ENCODE assay signal across 11 cellular contexts in the genomic region with DNA sequence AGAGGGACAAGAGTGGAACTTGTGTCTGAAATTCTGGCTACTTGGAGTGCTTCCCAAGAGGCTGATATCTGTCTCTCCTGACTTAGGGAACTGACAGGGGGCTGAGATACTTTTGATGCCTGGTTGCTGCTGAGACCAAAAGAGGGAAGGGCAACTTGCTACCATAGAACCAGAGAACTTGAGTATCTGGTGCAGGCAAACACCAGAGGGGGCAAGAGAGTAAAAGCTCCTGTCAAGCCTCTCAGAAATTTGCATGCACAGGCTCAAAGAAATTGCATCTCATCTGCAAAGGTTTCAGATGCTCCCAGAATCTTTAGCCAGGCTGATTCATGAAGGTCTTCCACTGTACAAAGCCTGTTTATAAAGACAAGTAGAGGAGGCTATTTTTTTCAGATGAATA.
DNase-seq lines count a peak whose midpoint lies in the region; TF ChIP-seq lines count a peak whose summit lies in the region.
"Had no signal": no experiment of that assay in that cellular context is flagged by ENCODE, and none has a peak within 500 bp of the region (broad histone marks: within the 10 kb centered on the region; RNA-seq: fewer than 3 reads in every experiment).

No MANE protein-coding gene starts in this region.

- H2BK5ac ChIP-seq in mesendoderm (ENCODE audit: low read length) = no peak overlapping the region

- no peak overlapping the region for H3K4me2 ChIP-seq in mesendoderm (ENCODE audit: low read length)

- no peak overlapping the region for H4K5ac ChIP-seq in mesendoderm (ENCODE audit: low read length)

- intact Hi-C loops in esophagus muscularis mucosa (cut with DNase I) = no loop called here

- TF ChIP-seq CTCF in brain microvascular endothelial cell (IDR thresholded peaks at IDR 0.05; ENCODE audit: low read depth, low read length, missing control alignments) (peak; percentile 82), esophagus muscularis mucosa (IDR thresholded peaks at IDR 0.05) (no peak)

- H3K79me1 ChIP-seq in mesendoderm (ENCODE audit: low read length) = no peaks in the 10 kb centered on the region

- H3K4me1 ChIP-seq in mesendoderm (ENCODE audit: control insufficient read depth, low read depth, low read length) (no peaks in the 10 kb centered on the region), esophagus muscularis mucosa (no peaks in the 10 kb centered on the region)

- H3K4me3 ChIP-seq in brain microvascular endothelial cell (ENCODE audit: low read depth, low read length) (no peak overlapping the region), mesendoderm (ENCODE audit: low read length) (no peak overlapping the region), esophagus muscularis mucosa (no peak overlapping the region)
- H3K4me3 ChIP-seq: GM12878 had no signal

- H3K36me3 ChIP-seq in brain microvascular endothelial cell (replicated peaks) (no peaks in the 10 kb centered on the region), mesendoderm (ENCODE audit: control insufficient read depth, insufficient read depth, low read length) (no peaks in the 10 kb centered on the region), esophagus muscularis mucosa (no peaks in the 10 kb centered on the region)

- TF ChIP-seq POLR2A in esophagus muscularis mucosa (IDR thresholded peaks at IDR 0.05; ENCODE audit: low read depth) = no peak

- H3K27ac ChIP-seq in brain microvascular endothelial cell (no peak overlapping the region), mesendoderm (ENCODE audit: low read depth, low read length) (no peak overlapping the region), esophagus muscularis mucosa (replicated peaks in 1 of 4) (no peak overlapping the region)

- H3K4ac ChIP-seq in mesendoderm (ENCODE audit: low read depth, low read length) = no peak overlapping the region

- H3K23ac ChIP-seq in mesendoderm (ENCODE audit: low read length) = no peak overlapping the region

- no peak overlapping the region for H2BK15ac ChIP-seq in mesendoderm (replicated peaks; ENCODE audit: low read depth)

- in situ Hi-C loops in brain microvascular endothelial cell (cut with HindIII; ENCODE audit: low pct_ligation_motif_present, low sequenced_read_pairs) = no loop called here

- H3K9me3 ChIP-seq in esophagus muscularis mucosa = no peaks in the 10 kb centered on the region

- H3K18ac ChIP-seq in mesendoderm (ENCODE audit: low read length) = no peak overlapping the region

- no peak overlapping the region for H4K8ac ChIP-seq in mesendoderm (ENCODE audit: low read depth, low read length)

- DNase-seq in GDM1 (lab: John Stamatoyannopoulos, UW) (peak; percentile 2), NCI-H1048 (lab: John Stamatoyannopoulos, UW) (peak; percentile 26), brain microvascular endothelial cell (peak; percentile 10), mesendoderm (peak; percentile 72), activated gamma-delta T cell (lab: John Stamatoyannopoulos, UW) (no peak), esophagus muscularis mucosa (ENCODE audit: extremely low spot score) (no peak), dermis blood vessel endothelial cell (no peak)
- no peak for DNase-seq in NK-92 treated with Interleukin-12 subunit alpha and Interleukin-12 subunit beta, amount 100 ng/mL, for 24 hours (lab: John Stamatoyannopoulos, UW)
- DNase-seq: naive B cell, NCI-H510A had no signal

- no peak overlapping the region for H3K9ac ChIP-seq in mesendoderm (ENCODE audit: low read length)

- TF ChIP-seq EP300 in esophagus muscularis mucosa (IDR thresholded peaks at IDR 0.05) = no peak

- no peak overlapping the region for H2AK5ac ChIP-seq in mesendoderm (ENCODE audit: low read length)

- H2BK120ac ChIP-seq in mesendoderm (ENCODE audit: low read depth, low read length) = no peak overlapping the region

- no peaks in the 10 kb centered on the region for H3K27me3 ChIP-seq in brain microvascular endothelial cell (replicated peaks)
- H3K27me3 ChIP-seq in mesendoderm (ENCODE audit: insufficient read depth, low read length, poor library complexity) = no peaks in the 10 kb centered on the region
- H3K27me3 ChIP-seq in esophagus muscularis mucosa = no peaks in the 10 kb centered on the region

- H3K56ac ChIP-seq in mesendoderm (ENCODE audit: low read length) = no peak overlapping the region

- H3K79me2 ChIP-seq in mesendoderm (ENCODE audit: control insufficient read depth, insufficient read depth, low read length) = no peaks in the 10 kb centered on the region

Comparison
In these comparisons a context has a peak if more than half of its experiments do, and no peak if none do; other contexts are left out.
1. DNase-seq: peak in GDM1 (single experiment), NCI-H1048 (single experiment), brain microvascular endothelial cell (single experiment) and mesendoderm (single experiment); none in NK-92 treated with Interleukin-12 subunit alpha and Interleukin-12 subunit beta, amount 100 ng/mL, for 24 hours (single experiment), activated gamma-delta T cell (single experiment), esophagus muscularis mucosa (single experiment) and dermis blood vessel endothelial cell (single experiment).